In the genomic region with DNA sequence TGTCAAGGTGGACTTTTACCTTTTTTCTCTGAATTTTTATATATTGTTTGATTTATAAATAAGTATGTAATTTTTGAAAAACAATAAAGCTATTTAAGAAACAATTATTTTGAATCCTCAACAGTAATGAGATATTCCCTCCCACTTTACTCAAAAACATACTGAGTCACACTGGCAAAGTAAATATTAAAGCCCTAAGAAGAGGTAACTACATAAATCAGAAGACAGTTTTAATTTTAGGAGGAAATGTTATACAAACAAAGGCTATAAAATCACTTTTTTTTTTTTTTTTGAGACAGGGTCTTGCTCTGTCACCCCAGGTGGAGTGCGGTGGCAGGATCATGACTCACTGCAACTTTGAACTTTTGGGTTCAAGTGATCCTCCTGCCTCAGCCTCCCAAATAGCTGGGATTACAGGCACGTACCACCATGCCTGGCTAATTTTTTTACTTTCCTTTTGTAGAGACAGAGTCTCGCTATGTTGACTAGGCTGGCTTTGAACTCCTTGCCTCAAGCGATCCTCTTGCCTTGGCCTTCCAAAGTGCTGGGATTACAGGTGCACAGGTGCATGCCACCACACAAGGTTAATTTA, we compare ENCODE assay signal across 2 cellular contexts.
A peak's percentile ranks its signal among the peaks of the same experiment; 100 is the strongest.
TF ChIP-seq lines count a peak whose summit lies in the region.

No MANE protein-coding gene starts in this region.

TF ChIP-seq in HepG2, 621 proteins besides CTCF, POLR2A, EP300 and RAD21 (continued from another document):
- TF ChIP-seq USF2 (IDR thresholded peaks at IDR 0.05; ENCODE audit: low read depth, low read length) (no peak), USF2 (CRISPR knock-in tag; IDR thresholded peaks at IDR 0.05; ENCODE audit: borderline replicate concordance) (no peak), SNRNP70 (IDR thresholded peaks at IDR 0.05; ENCODE audit: low read depth, low read length) (no peak), NFKBIZ (CRISPR knock-in tag; IDR thresholded peaks at IDR 0.05) (no peak), SAP130 (CRISPR knock-in tag; IDR thresholded peaks at IDR 0.05; ENCODE audit: low read depth) (peak; percentile 36; the same call in 1 of the 2 replicates), ELF4 (CRISPR knock-in tag; IDR thresholded peaks at IDR 0.05; ENCODE audit: borderline replicate concordance) (no peak), FUBP1 (CRISPR knock-in tag; IDR thresholded peaks at IDR 0.05; ENCODE audit: borderline replicate concordance) (no peak), ADNP (CRISPR knock-in tag; IDR thresholded peaks at IDR 0.05) (peak; percentile 32; the same call in 1 of the 2 replicates), CHD2 (IDR thresholded peaks at IDR 0.05; ENCODE audit: low read depth, low read length) (no peak), DR1 (CRISPR knock-in tag; IDR thresholded peaks at IDR 0.05) (no peak), ZNF574 (CRISPR knock-in tag; IDR thresholded peaks at IDR 0.05) (no peak), ZFP62 (CRISPR knock-in tag; IDR thresholded peaks at IDR 0.05) (no peak), PPARG (CRISPR knock-in tag; conservative IDR thresholded peaks at IDR 0.05) (no peak), ZMYM3 (CRISPR knock-in tag; IDR thresholded peaks at IDR 0.05) (0 out of 2 replicates have a peak, but pooled peaks have one; percentile 57), FOSL2 (CRISPR knock-in tag; IDR thresholded peaks at IDR 0.05) (peak; percentile 69)
- TF ChIP-seq, protein P1, sequence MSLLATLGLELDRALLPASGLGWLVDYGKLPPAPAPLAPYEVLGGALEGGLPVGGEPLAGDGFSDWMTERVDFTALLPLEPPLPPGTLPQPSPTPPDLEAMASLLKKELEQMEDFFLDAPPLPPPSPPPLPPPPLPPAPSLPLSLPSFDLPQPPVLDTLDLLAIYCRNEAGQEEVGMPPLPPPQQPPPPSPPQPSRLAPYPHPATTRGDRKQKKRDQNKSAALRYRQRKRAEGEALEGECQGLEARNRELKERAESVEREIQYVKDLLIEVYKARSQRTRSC (CRISPR knock-in tag; IDR thresholded peaks at IDR 0.05; ENCODE audit: low read depth), result no peak

TF ChIP-seq in HEK293, 187 proteins besides CTCF, POLR2A, EP300 and RAD21 (continued from another document):
- TF ChIP-seq, protein P2, sequence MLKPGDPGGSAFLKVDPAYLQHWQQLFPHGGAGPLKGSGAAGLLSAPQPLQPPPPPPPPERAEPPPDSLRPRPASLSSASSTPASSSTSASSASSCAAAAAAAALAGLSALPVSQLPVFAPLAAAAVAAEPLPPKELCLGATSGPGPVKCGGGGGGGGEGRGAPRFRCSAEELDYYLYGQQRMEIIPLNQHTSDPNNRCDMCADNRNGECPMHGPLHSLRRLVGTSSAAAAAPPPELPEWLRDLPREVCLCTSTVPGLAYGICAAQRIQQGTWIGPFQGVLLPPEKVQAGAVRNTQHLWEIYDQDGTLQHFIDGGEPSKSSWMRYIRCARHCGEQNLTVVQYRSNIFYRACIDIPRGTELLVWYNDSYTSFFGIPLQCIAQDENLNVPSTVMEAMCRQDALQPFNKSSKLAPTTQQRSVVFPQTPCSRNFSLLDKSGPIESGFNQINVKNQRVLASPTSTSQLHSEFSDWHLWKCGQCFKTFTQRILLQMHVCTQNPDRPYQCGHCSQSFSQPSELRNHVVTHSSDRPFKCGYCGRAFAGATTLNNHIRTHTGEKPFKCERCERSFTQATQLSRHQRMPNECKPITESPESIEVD (tag by site-specific recombination; IDR thresholded peaks at IDR 0.05), result peak; percentile 73
- TF ChIP-seq ZNF513 (tag by site-specific recombination; IDR thresholded peaks at IDR 0.05), result no peak
- no peak for TF ChIP-seq ZNF24 (tag by site-specific recombination; IDR thresholded peaks at IDR 0.05)
- no peak for TF ChIP-seq ZNF112 (tag by site-specific recombination; IDR thresholded peaks at IDR 0.05)
- no peak for TF ChIP-seq REST (tag by site-specific recombination; IDR thresholded peaks at IDR 0.05)
- TF ChIP-seq ZNF114 (tag by site-specific recombination; IDR thresholded peaks at IDR 0.05), result no peak
- no peak for TF ChIP-seq ZNF664 (tag by site-specific recombination; IDR thresholded peaks at IDR 0.05)
- TF ChIP-seq ZNF670 (tag by site-specific recombination; IDR thresholded peaks at IDR 0.05; ENCODE audit: low read depth), result no peak
- TF ChIP-seq KLF16 (tag by site-specific recombination; IDR thresholded peaks at IDR 0.05), result no peak
- no peak for TF ChIP-seq ZNF837 (tag by site-specific recombination; IDR thresholded peaks at IDR 0.05)
- TF ChIP-seq, protein P3, sequence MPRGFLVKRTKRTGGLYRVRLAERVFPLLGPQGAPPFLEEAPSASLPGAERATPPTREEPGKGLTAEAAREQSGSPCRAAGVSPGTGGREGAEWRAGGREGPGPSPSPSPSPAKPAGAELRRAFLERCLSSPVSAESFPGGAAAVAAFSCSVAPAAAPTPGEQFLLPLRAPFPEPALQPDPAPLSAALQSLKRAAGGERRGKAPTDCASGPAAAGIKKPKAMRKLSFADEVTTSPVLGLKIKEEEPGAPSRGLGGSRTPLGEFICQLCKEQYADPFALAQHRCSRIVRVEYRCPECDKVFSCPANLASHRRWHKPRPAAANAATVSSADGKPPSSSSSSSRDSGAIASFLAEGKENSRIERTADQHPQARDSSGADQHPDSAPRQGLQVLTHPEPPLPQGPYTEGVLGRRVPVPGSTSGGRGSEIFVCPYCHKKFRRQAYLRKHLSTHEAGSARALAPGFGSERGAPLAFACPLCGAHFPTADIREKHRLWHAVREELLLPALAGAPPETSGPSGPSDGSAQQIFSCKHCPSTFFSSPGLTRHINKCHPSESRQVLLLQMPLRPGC (tag by site-specific recombination; IDR thresholded peaks at IDR 0.05), result no peak
- no peak for TF ChIP-seq ZBTB26 (tag by site-specific recombination; optimal IDR thresholded peaks at IDR 0.05)
- no peak for TF ChIP-seq ZNF214 (tag by site-specific recombination; IDR thresholded peaks at IDR 0.05; ENCODE audit: borderline replicate concordance)
- 0 out of 2 replicates have a peak, but pooled peaks have one; percentile 31 for TF ChIP-seq ZEB2 (tag by site-specific recombination; IDR thresholded peaks at IDR 0.05)
- TF ChIP-seq ZNF391 (tag by site-specific recombination; IDR thresholded peaks at IDR 0.05; ENCODE audit: borderline replicate concordance, low read depth), result no peak
- TF ChIP-seq ZNF792 (tag by site-specific recombination; IDR thresholded peaks at IDR 0.05), result no peak
- TF ChIP-seq ZNF266 (tag by site-specific recombination; IDR thresholded peaks at IDR 0.05; ENCODE audit: low read depth), result no peak
- no peak for TF ChIP-seq SETDB1 (IDR thresholded peaks at IDR 0.05; ENCODE audit: insufficient read length, low read length)
- TF ChIP-seq ZBTB7A (tag by site-specific recombination; IDR thresholded peaks at IDR 0.05; ENCODE audit: low read depth), result no peak
- TF ChIP-seq WT1 (tag by site-specific recombination; IDR thresholded peaks at IDR 0.05), result peak; percentile 62
- no peak for TF ChIP-seq ZNF37A (tag by site-specific recombination; IDR thresholded peaks at IDR 0.05)
